ENCODE assay signal across 24 cellular contexts in genomic region chr11:2942872-2943710, GRCh38. TPM values are rescaled to one million over a fixed set of nuclear protein-coding genes. Genes with fewer than 3 reads are reported as not detected.
A peak's percentile ranks its signal among the peaks of the same experiment; 100 is the strongest.
DNase-seq lines count a peak whose midpoint lies in the region; ATAC-seq and TF ChIP-seq lines count a peak whose summit lies in the region.
"Had no signal": no experiment of that assay in that cellular context is flagged by ENCODE, and none has a peak within 500 bp of the region (broad histone marks: within the 10 kb centered on the region; RNA-seq: fewer than 3 reads in every experiment).

No MANE protein-coding gene starts in this region.

- 0 out of 2 replicates have a peak, but pooled peaks cover 6% of the 10 kb centered on the region for H3K9me3 ChIP-seq in SK-N-SH
- peaks cover 7 to 11% of the 10 kb centered on the region in 2 experiments for H3K9me3 ChIP-seq in CD4-positive, CD25-positive, alpha-beta regulatory T cell (ENCODE audit: control insufficient read depth in 2 of 2, low read length in 2 of 2)
- H3K9me3 ChIP-seq: transverse colon had no signal

- TF ChIP-seq EP300 in SK-N-SH (IDR thresholded peaks at IDR 0.05; ENCODE audit: borderline replicate concordance in 1 of 2, low read depth in 1 of 2, low read length in 1 of 2): no peak

- no peak for TF ChIP-seq RAD21 in SK-N-SH (IDR thresholded peaks at IDR 0.05; ENCODE audit: low read length)

- peak overlapping the region in 1 of 4 donors; percentile 13 for H3K4me3 Mint-ChIP-seq in CD4-positive, CD25-positive, alpha-beta regulatory T cell
- no peak overlapping the region for H3K4me3 Mint-ChIP-seq in T-cell
- H3K4me3 Mint-ChIP-seq in effector memory CD8-positive, alpha-beta T cell: no peak overlapping the region
- H3K4me3 Mint-ChIP-seq: activated CD4-positive, alpha-beta T cell treated with anti-CD3 and anti-CD28 coated beads, Interleukin-2, amount 10 ng/mL, durations not matched to agents 7 days and 5 days; activated T-cell treated with anti-CD3 and anti-CD28 coated beads, Interleukin-2, amount 50 U/mL, for 72 hours had no signal

- CTCF ChIA-PET in SK-N-SH (lab: Yijun Ruan, JAX): interaction anchor here (1.1 to 4.2 kb wide), 3 partner anchors 14 to 78 kb away, joined by 3 to 27 read pairs (median 6); partner anchors contain the start of gene PHLDA2
- CTCF ChIA-PET in T-cell (lab: Charles Lee): interaction anchor here (0.6 kb wide), 2 partner anchors 71 to 1093 kb away, joined by 3 read pairs; no protein-coding TSS in a partner anchor

- no peak overlapping the region for H2AFZ ChIP-seq in SK-N-SH (ENCODE audit: low read depth)

- H3K27me3 Mint-ChIP-seq in CD4-positive, CD25-positive, alpha-beta regulatory T cell: no peaks in the 10 kb centered on the region
- no peaks in the 10 kb centered on the region for H3K27me3 Mint-ChIP-seq in T-cell
- H3K27me3 Mint-ChIP-seq in effector memory CD8-positive, alpha-beta T cell: no peaks in the 10 kb centered on the region
- H3K27me3 Mint-ChIP-seq: activated CD4-positive, alpha-beta T cell treated with anti-CD3 and anti-CD28 coated beads, Interleukin-2, amount 10 ng/mL, durations not matched to agents 7 days and 5 days had no signal

- DNase-seq in SK-N-SH: peak; percentile 33
- no peak for DNase-seq in CD4-positive, CD25-positive, alpha-beta regulatory T cell
- no peak for DNase-seq in T-cell
- DNase-seq in effector memory CD8-positive, alpha-beta T cell: no peak
- no peak for DNase-seq in GM13977 (ENCODE audit: low spot score)
- no peak for DNase-seq in Ammon's horn (ENCODE audit: low spot score)
- DNase-seq: 8988T; activated CD4-positive, alpha-beta T cell treated with anti-CD3 and anti-CD28 coated beads, Interleukin-2, amount 10 ng/mL, durations not matched to agents 7 days and 5 days; activated T-cell treated with anti-CD3 and anti-CD28 coated beads, Interleukin-2, amount 50 U/mL, for 72 hours; AML-193; amniotic stem cell; Calu3; cortex of kidney; NCI-H1436 treated with DMSO at 0.1 percent for 48 hours; NCI-H524; SJCRH30; stimulated activated CD4-positive, alpha-beta T cell treated with anti-CD3 and anti-CD28 coated beads, Interleukin-2, amount 100 ng/mL, for 48 hours; stimulated activated naive CD8-positive, alpha-beta T cell treated with anti-CD3 and anti-CD28 coated beads, Interleukin-15, Interleukin-2, amounts not matched to agents 100 U/mL and 50 U/mL, for 24 hours had no signal

- peaks cover 19 to 38% of the 10 kb centered on the region in 2 experiments for H3K36me3 ChIP-seq in SK-N-SH (replicated peaks in 1 of 2; ENCODE audit: control insufficient read depth in 1 of 2, insufficient read depth in 2 of 2, low read length in 1 of 2)
- H3K36me3 ChIP-seq in CD4-positive, CD25-positive, alpha-beta regulatory T cell (ENCODE audit: control insufficient read depth, insufficient read depth, low read length): peaks cover 28% of the 10 kb centered on the region

- POLR2A ChIA-PET in SK-N-SH (lab: Yijun Ruan, JAX) (no interaction called here), T-cell (lab: Charles Lee) (no interaction called here)

- peaks cover 6% of the 10 kb centered on the region; the same call in 1 of the 2 replicates for H4K20me1 ChIP-seq in SK-N-SH (ENCODE audit: insufficient read depth)

- H3F3A ChIP-seq in SK-N-SH (replicated peaks; ENCODE audit: insufficient read depth): peaks cover 24% of the 10 kb centered on the region

- no peak overlapping the region for H3K4me2 ChIP-seq in SK-N-SH
- H3K4me2 ChIP-seq: KMS-11 had no signal

- H3K9me2 ChIP-seq in SK-N-SH: no peaks in the 10 kb centered on the region

- no peak overlapping the region for H3K27ac ChIP-seq in SK-N-SH (ENCODE audit: low read depth in 2 of 2, low read length in 1 of 2)
- peak overlapping the region; percentile 23 for H3K27ac ChIP-seq in CD4-positive, CD25-positive, alpha-beta regulatory T cell (ENCODE audit: insufficient read depth, low read length, poor library complexity, severe bottlenecking)
- H3K27ac ChIP-seq: KMS-11, SJCRH30 had no signal

- peaks cover 0 to 16% (median 6%) of the 10 kb centered on the region in 7 donors for H3K9me3 Mint-ChIP-seq in CD4-positive, CD25-positive, alpha-beta regulatory T cell
- H3K9me3 Mint-ChIP-seq in T-cell: peaks cover 4 to 10% (median 5%) of the 10 kb centered on the region in 3 donors
- peaks cover 4 to 13% of the 10 kb centered on the region in 2 donors for H3K9me3 Mint-ChIP-seq in effector memory CD8-positive, alpha-beta T cell

- no peaks in the 10 kb centered on the region for H3K27me3 ChIP-seq in SK-N-SH (ENCODE audit: insufficient read depth)
- no peaks in the 10 kb centered on the region for H3K27me3 ChIP-seq in CD4-positive, CD25-positive, alpha-beta regulatory T cell (ENCODE audit: control insufficient read depth, insufficient read depth, low read length)
- H3K27me3 ChIP-seq: Peyer's patch, SJCRH30, transverse colon had no signal

- no peak overlapping the region for H3K9ac ChIP-seq in SK-N-SH
- H3K9ac ChIP-seq: KMS-11 had no signal

- H3K79me2 ChIP-seq in SK-N-SH (ENCODE audit: insufficient read depth): peaks cover 13% of the 10 kb centered on the region; the same call in 1 of the 2 replicates

- ATAC-seq in SK-N-SH treated with all-trans-retinoic acid at 6 μM for 48 hours (no peak), T-cell (replicated peaks in 1 of 4) (peak in 1 of 4 experiments; percentile 1), HG03460 (IDR thresholded peaks at IDR 0.05; ENCODE audit: unreplicated experiment) (no peak)
- ATAC-seq in CD4-positive, CD25-positive, alpha-beta regulatory T cell (ENCODE audit: low read depth in 2 of 2): no peak
- ATAC-seq in effector memory CD8-positive, alpha-beta T cell (replicated peaks): no peak
- ATAC-seq: stimulated activated naive CD8-positive, alpha-beta T cell treated with anti-CD3 and anti-CD28 coated beads, Interleukin-15, Interleukin-2, amounts not matched to agents 100 U/mL and 50 U/mL, for 24 hours had no signal

- 97% methylated on average over 8 of the region's 15 CpGs for WGBS in SK-N-SH (ENCODE audit: low lambda C conversion rate)

- in situ Hi-C loops in GM13977 (cut with MboI; ENCODE audit: low pct_unique_long_range_greater_than_20kb, low sequenced_read_pairs, unreplicated experiment): no loop called here

- TF ChIP-seq CTCF in SK-N-SH (IDR thresholded peaks at IDR 0.05) (no peak), GM13977 (IDR thresholded peaks at IDR 0.05; ENCODE audit: extremely low read depth, insufficient read depth, missing control alignments) (no peak)

- peaks cover 6 to 60% (median 30%) of the 10 kb centered on the region in 4 donors for H3K4me1 Mint-ChIP-seq in CD4-positive, CD25-positive, alpha-beta regulatory T cell
- H3K4me1 Mint-ChIP-seq in T-cell: peaks cover 57 to 62% (median 60%) of the 10 kb centered on the region in 3 donors
- H3K4me1 Mint-ChIP-seq in effector memory CD8-positive, alpha-beta T cell (ENCODE audit: low read depth in 2 of 2): peaks cover 16 to 29% of the 10 kb centered on the region in 2 donors

- peaks cover 12 to 38% of the 10 kb centered on the region in 2 experiments for H3K4me1 ChIP-seq in SK-N-SH (ENCODE audit: control insufficient read depth in 1 of 2, insufficient read depth in 2 of 2, low read depth in 1 of 2, low read length in 1 of 2)
- peaks cover 27% of the 10 kb centered on the region for H3K4me1 ChIP-seq in CD4-positive, CD25-positive, alpha-beta regulatory T cell (ENCODE audit: control insufficient read depth, insufficient read depth, low read length, poor library complexity, severe bottlenecking)
- H3K4me1 ChIP-seq: HAP-1, SJCRH30 had no signal

- H3K4me3 ChIP-seq in SK-N-SH (ENCODE audit: low read depth in 2 of 2, low read length in 1 of 2): no peak overlapping the region
- no peak overlapping the region for H3K4me3 ChIP-seq in CD4-positive, CD25-positive, alpha-beta regulatory T cell (ENCODE audit: low read depth, low read length)
- H3K4me3 ChIP-seq: HAP-1, Peyer's patch, SJCRH30, transverse colon had no signal

- H3K27ac Mint-ChIP-seq in CD4-positive, CD25-positive, alpha-beta regulatory T cell: peak overlapping the region in 1 of 3 donors; percentile 23
- peak overlapping the region; percentile 39 to 44 for H3K27ac Mint-ChIP-seq in T-cell
- H3K27ac Mint-ChIP-seq in effector memory CD8-positive, alpha-beta T cell: peak overlapping the region; percentile 44 to 79
- H3K27ac Mint-ChIP-seq: activated CD4-positive, alpha-beta T cell treated with anti-CD3 and anti-CD28 coated beads, Interleukin-2, amount 10 ng/mL, durations not matched to agents 7 days and 5 days; activated T-cell treated with anti-CD3 and anti-CD28 coated beads, Interleukin-2, amount 50 U/mL, for 72 hours had no signal

- peaks cover 16% of the 10 kb centered on the region for H3K36me3 Mint-ChIP-seq in CD4-positive, CD25-positive, alpha-beta regulatory T cell
- H3K36me3 Mint-ChIP-seq in T-cell: peaks cover 27% of the 10 kb centered on the region
- H3K36me3 Mint-ChIP-seq in effector memory CD8-positive, alpha-beta T cell (ENCODE audit: insufficient read depth): peaks cover 68% of the 10 kb centered on the region

TF ChIP-seq in SK-N-SH, 30 proteins besides CTCF, POLR2A, EP300 and RAD21 (continues in another document):
- TF ChIP-seq SMC3 (IDR thresholded peaks at IDR 0.05; ENCODE audit: low read depth, low read length) (no peak), YY1 (IDR thresholded peaks at IDR 0.05; ENCODE audit: low read depth) (no peak), MEF2A (IDR thresholded peaks at IDR 0.05; ENCODE audit: borderline replicate concordance, low read depth) (no peak), TCF12 (IDR thresholded peaks at IDR 0.05) (no peak)

TF ChIP-seq in SK-N-SH treated with all-trans-retinoic acid at 6 μM for 48 hours, 23 proteins besides CTCF, POLR2A, EP300 and RAD21 (continues in another document):
- no peak for TF ChIP-seq RARB (CRISPR knock-in tag; IDR thresholded peaks at IDR 0.05)

RNA-seq across cellular contexts. Expression of gene PHLDA2, which starts 13.9 kb away (rescaled TPM):
- 16.2 and 23.6 TPM in 2 replicates for polyA plus RNA-seq in SK-N-SH (2012; rRNA removed)
- polyA plus RNA-seq in SK-N-SH (2012; cell fraction: cytosol; rRNA removed): 15.9 and 26.1 TPM in 2 replicates
- 15.9 and 37.1 TPM in 2 replicates for polyA plus RNA-seq in SK-N-SH (2012; cell fraction: nucleus; rRNA removed)
- 1.3 TPM for total RNA-seq in CD4-positive, CD25-positive, alpha-beta regulatory T cell
- polyA plus RNA-seq in CD4-positive, CD25-positive, alpha-beta regulatory T cell: 1 to 10 TPM; 1.1 to 3.4 (median 1.4) TPM
- 1 to 10 TPM in 1 of 5 donors, under 1 TPM in 4; 0.65 to 1.3 (median 0.79) TPM for total RNA-seq in T-cell
- total RNA-seq: SJCRH30 had no signal

RNA-seq across cellular contexts. Expression of gene NAP1L4, which starts 49.0 kb away (rescaled TPM):
- polyA plus RNA-seq in SK-N-SH (2012; rRNA removed): 82.5 and 104 TPM in 2 replicates
- polyA plus RNA-seq in SK-N-SH (2012; cell fraction: cytosol; rRNA removed): 94.9 and 110 TPM in 2 replicates
- polyA plus RNA-seq in SK-N-SH (2012; cell fraction: nucleus; rRNA removed): 54.4 and 105 TPM in 2 replicates
- total RNA-seq in CD4-positive, CD25-positive, alpha-beta regulatory T cell: 351 TPM
- 100 to 1,000 TPM; 210 to 266 (median 227) TPM for polyA plus RNA-seq in CD4-positive, CD25-positive, alpha-beta regulatory T cell
- 100 to 1,000 TPM; 253 to 388 (median 299) TPM for total RNA-seq in T-cell

RNA-seq across cellular contexts. Expression of gene CDKN1C, which starts 57.5 kb away (rescaled TPM):
- 1.1 and 1.6 TPM in 2 replicates for polyA plus RNA-seq in SK-N-SH (2012; rRNA removed)
- polyA plus RNA-seq in SK-N-SH (2012; cell fraction: cytosol; rRNA removed): 1.2 and 1.7 TPM in 2 replicates
- polyA plus RNA-seq in SK-N-SH (2012; cell fraction: nucleus; rRNA removed): 2.4 and 4.2 TPM in 2 replicates
- 4.1 TPM for total RNA-seq in CD4-positive, CD25-positive, alpha-beta regulatory T cell
- polyA plus RNA-seq in CD4-positive, CD25-positive, alpha-beta regulatory T cell: 1 to 10 TPM; 1.1 to 1.3 (median 1.2) TPM
- total RNA-seq in T-cell: 1 to 10 TPM; 2.1 to 7.0 (median 5.3) TPM
- total RNA-seq: SJCRH30 had no signal
